Comparison of ENCODE assay signal across 8 cellular contexts in genomic region chr1:161044908-161045748, GRCh38.
DNase-seq lines count a peak whose midpoint lies in the region; ATAC-seq and TF ChIP-seq lines count a peak whose summit lies in the region.

No MANE protein-coding gene starts in this region.

- H3K27ac ChIP-seq in coronary artery: peak overlapping the region; percentile 89
- peak overlapping the region; percentile 96 for H3K27ac ChIP-seq in layer of hippocampus (ENCODE audit: low read depth, low read length)

- H3K4me3 ChIP-seq in WI38 (ENCODE audit: low read depth, low read length): peak overlapping the region; percentile 91
- H3K4me3 ChIP-seq in coronary artery: peak overlapping the region; percentile 78

- no peaks in the 10 kb centered on the region for H3K27me3 ChIP-seq in layer of hippocampus (ENCODE audit: control insufficient read depth, insufficient read depth, low read length)

- no peak for TF ChIP-seq CTCF in WI38 (IDR thresholded peaks at IDR 0.05; ENCODE audit: low read depth, low read length)
- no peak for TF ChIP-seq CTCF in coronary artery (IDR thresholded peaks at IDR 0.05)

- ATAC-seq in GM18861 (IDR thresholded peaks at IDR 0.05; ENCODE audit: unreplicated experiment) (peak; percentile 37), HG03060 (IDR thresholded peaks at IDR 0.05; ENCODE audit: low read depth, unreplicated experiment) (peak; percentile 36)

- peak; percentile 85 for DNase-seq in AG08396 (ENCODE audit: low spot score)
- DNase-seq in NCI-H2171 treated with DMSO at 0.1 percent for 48 hours (lab: John Stamatoyannopoulos, UW): peak; percentile 63
- DNase-seq in coronary artery (ENCODE audit: low spot score): peak; percentile 86
- peak; percentile 38 to 41 for DNase-seq in stimulated activated CD4-positive, alpha-beta T cell treated with anti-CD3 and anti-CD28 coated beads, Interleukin-4, amount 100 ng/mL, for 48 hours (ENCODE audit: low read depth in 2 of 2)

Comparison
In these comparisons a context has a peak if more than half of its experiments do, and no peak if none do; other contexts are left out.
1. Peak in every context shown above with its lines: DNase-seq, ATAC-seq, H3K4me3 ChIP-seq and H3K27ac ChIP-seq.